19 cellular contexts compared by ENCODE assay signal in genomic region chr2:29066989-29067605, GRCh38. TPM values are rescaled to one million over a fixed set of nuclear protein-coding genes. Genes with fewer than 3 reads are reported as not detected.
DNase-seq lines count a peak whose midpoint lies in the region; ATAC-seq and TF ChIP-seq lines count a peak whose summit lies in the region.
"Had no signal": no experiment of that assay in that cellular context is flagged by ENCODE, and none has a peak within 500 bp of the region (broad histone marks: within the 10 kb centered on the region; RNA-seq: fewer than 3 reads in every experiment).

No MANE protein-coding gene starts in this region.

- intact Hi-C loops in body of pancreas (cut with DNase I), result no loop called here

- no peaks in the 10 kb centered on the region for H3K79me2 ChIP-seq in GM23338 (replicated peaks; ENCODE audit: insufficient read depth)

- H3K9me2 ChIP-seq in GM23338 (ENCODE audit: insufficient read depth), result no peaks in the 10 kb centered on the region

- H4K20me1 ChIP-seq in GM23338 (replicated peaks; ENCODE audit: insufficient read depth), result no peaks in the 10 kb centered on the region

- H2AFZ ChIP-seq in GM23338, result no peak overlapping the region

- H3K4me3 Mint-ChIP-seq in GM23338, result no peak overlapping the region
- H3K4me3 Mint-ChIP-seq: activated CD4-positive, alpha-beta memory T cell treated with anti-CD3 and anti-CD28 coated beads, Interleukin-2, amount 10 ng/mL, durations not matched to agents 7 days and 5 days; activated naive CD4-positive, alpha-beta T cell treated with anti-CD3 and anti-CD28 coated beads, Interleukin-2, amount 10 ng/mL, durations not matched to agents 7 days and 5 days; activated T-cell treated with anti-CD3 and anti-CD28 coated beads, Interleukin-2, amount 50 U/mL, for 4 hours had no signal

- peaks cover 17% of the 10 kb centered on the region for H3K4me1 Mint-ChIP-seq in GM23338
- H3K4me1 Mint-ChIP-seq: activated CD4-positive, alpha-beta memory T cell treated with anti-CD3 and anti-CD28 coated beads, Interleukin-2, amount 10 ng/mL, durations not matched to agents 7 days and 5 days; activated naive CD4-positive, alpha-beta T cell treated with anti-CD3 and anti-CD28 coated beads, Interleukin-2, amount 10 ng/mL, durations not matched to agents 7 days and 5 days had no signal

- H3K4me2 ChIP-seq in GM23338, result no peak overlapping the region

- peak; percentile 24 for DNase-seq in HCEC 1CT
- peak; percentile 73 to 91 (median 86) for DNase-seq in body of pancreas
- DNase-seq in islet precursor cell, result peak; percentile 30
- DNase-seq in tibial nerve (ENCODE audit: low spot score in 2 of 2), result no peak
- no peak for DNase-seq in GM23338 (ENCODE audit: low spot score)
- DNase-seq in NCI-H446 (lab: John Stamatoyannopoulos, UW), result no peak
- DNase-seq: activated CD4-positive, alpha-beta memory T cell treated with anti-CD3 and anti-CD28 coated beads, Interleukin-2, amount 10 ng/mL, durations not matched to agents 7 days and 5 days; activated naive CD4-positive, alpha-beta T cell treated with anti-CD3 and anti-CD28 coated beads, Interleukin-2, amount 10 ng/mL, durations not matched to agents 7 days and 5 days; activated T-cell treated with anti-CD3 and anti-CD28 coated beads, Interleukin-2, amount 50 U/mL, for 4 hours; left cardiac atrium; midbrain; NCI-H2171 treated with DMSO at 0.1 percent for 48 hours; T-helper 2 cell had no signal

- no peaks in the 10 kb centered on the region for H3F3A ChIP-seq in GM23338 (replicated peaks; ENCODE audit: low read depth)

- peaks cover 7% of the 10 kb centered on the region for H3K27me3 Mint-ChIP-seq in GM23338 (ENCODE audit: insufficient read depth, low read depth, poor library complexity)
- H3K27me3 Mint-ChIP-seq: activated CD4-positive, alpha-beta memory T cell treated with anti-CD3 and anti-CD28 coated beads, Interleukin-2, amount 10 ng/mL, durations not matched to agents 7 days and 5 days had no signal

- peak; percentile 80 for ATAC-seq in body of pancreas
- ATAC-seq in GM23338, result no peak
- no peak for ATAC-seq in HG02678 (IDR thresholded peaks at IDR 0.05; ENCODE audit: unreplicated experiment)
- ATAC-seq: activated T-cell treated with anti-CD3 and anti-CD28 coated beads, Interleukin-2, amount 50 U/mL, for 4 hours had no signal

- H3K9me3 Mint-ChIP-seq in GM23338, result no peaks in the 10 kb centered on the region
- H3K9me3 Mint-ChIP-seq: activated CD4-positive, alpha-beta memory T cell treated with anti-CD3 and anti-CD28 coated beads, Interleukin-2, amount 10 ng/mL, durations not matched to agents 7 days and 5 days; activated naive CD4-positive, alpha-beta T cell treated with anti-CD3 and anti-CD28 coated beads, Interleukin-2, amount 10 ng/mL, durations not matched to agents 7 days and 5 days; activated T-cell treated with anti-CD3 and anti-CD28 coated beads, Interleukin-2, amount 50 U/mL, for 4 hours had no signal

- TF ChIP-seq CTCF in body of pancreas (IDR thresholded peaks at IDR 0.05), result no peak
- no peak for TF ChIP-seq CTCF in tibial nerve (IDR thresholded peaks at IDR 0.05)
- TF ChIP-seq CTCF in GM23338 (conservative IDR thresholded peaks at IDR 0.05; ENCODE audit: low read depth in 2 of 2), result no peak

- H3K27me3 ChIP-seq in body of pancreas, result no peaks in the 10 kb centered on the region
- no peaks in the 10 kb centered on the region for H3K27me3 ChIP-seq in tibial nerve
- no peaks in the 10 kb centered on the region for H3K27me3 ChIP-seq in GM23338 (ENCODE audit: insufficient read depth)

- H3K4me3 ChIP-seq in body of pancreas (no peak overlapping the region), tibial nerve (no peak overlapping the region), GM23338 (no peak overlapping the region)
- H3K4me3 ChIP-seq: coronary artery had no signal

- no peaks in the 10 kb centered on the region for H3K9me3 ChIP-seq in body of pancreas
- no peaks in the 10 kb centered on the region for H3K9me3 ChIP-seq in tibial nerve

- TF ChIP-seq EP300 in tibial nerve (IDR thresholded peaks at IDR 0.05), result no peak

- H3K36me3 Mint-ChIP-seq in GM23338 (ENCODE audit: low read depth), result no peaks in the 10 kb centered on the region
- H3K36me3 Mint-ChIP-seq: activated naive CD4-positive, alpha-beta T cell treated with anti-CD3 and anti-CD28 coated beads, Interleukin-2, amount 10 ng/mL, durations not matched to agents 7 days and 5 days had no signal

- H3K4me1 ChIP-seq in body of pancreas (peaks cover 26% of the 10 kb centered on the region), tibial nerve (peaks cover 4 to 61% (median 48%) of the 10 kb centered on the region in 4 donors), GM23338 (ENCODE audit: insufficient read depth) (no peaks in the 10 kb centered on the region; the same call in 1 of the 2 replicates)

- no peak overlapping the region for H3K27ac Mint-ChIP-seq in GM23338
- H3K27ac Mint-ChIP-seq: activated CD4-positive, alpha-beta memory T cell treated with anti-CD3 and anti-CD28 coated beads, Interleukin-2, amount 10 ng/mL, durations not matched to agents 7 days and 5 days; activated naive CD4-positive, alpha-beta T cell treated with anti-CD3 and anti-CD28 coated beads, Interleukin-2, amount 10 ng/mL, durations not matched to agents 7 days and 5 days had no signal

- no peak for TF ChIP-seq POLR2A in body of pancreas (IDR thresholded peaks at IDR 0.05)
- no peak for TF ChIP-seq POLR2A in tibial nerve (IDR thresholded peaks at IDR 0.05)

- WGBS in body of pancreas, 2 donors, result 19 to 39% methylated on average over 4 to 7 of the region's 7 CpGs
- 70 to 71% methylated on average over 7 of the region's 7 CpGs for WGBS in tibial nerve, 2 donors

- H3K36me3 ChIP-seq in body of pancreas (replicated peaks in 1 of 2; ENCODE audit: insufficient read depth in 1 of 2, low read depth in 2 of 2) (no peaks in the 10 kb centered on the region), tibial nerve (no peaks in the 10 kb centered on the region), GM23338 (ENCODE audit: insufficient read depth) (no peaks in the 10 kb centered on the region)

- peak overlapping the region; percentile 11 to 39 (median 34) for H3K27ac ChIP-seq in body of pancreas
- H3K27ac ChIP-seq in tibial nerve, result peak overlapping the region; percentile 76 to 98 (median 93)
- H3K27ac ChIP-seq in GM23338 (ENCODE audit: low read depth), result no peak overlapping the region

RNA-seq across cellular contexts. Expression of gene PCARE, which starts 7.2 kb away (rescaled TPM):
- not detected for total RNA-seq in body of pancreas
- total RNA-seq in tibial nerve, result under 1 TPM; 0.20 to 0.30 (median 0.21) TPM
- not detected in 2 replicates for total RNA-seq in GM23338 (2014; rRNA removed; shearing (Covaris generic))
- polyA plus RNA-seq in GM23338 (2016; fragmentation: Nextera tagmentation; extraction: Ambion mirVana), result not detected in 2 replicates
- total RNA-seq: activated CD4-positive, alpha-beta memory T cell treated with anti-CD3 and anti-CD28 coated beads, Interleukin-2, amount 10 ng/mL, durations not matched to agents 7 days and 5 days; activated T-cell treated with anti-CD3 and anti-CD28 coated beads, Interleukin-2, amount 50 U/mL, for 4 hours; endothelial cell of umbilical vein; H1; M059J; OCI-LY7 had no signal
- polyA plus RNA-seq: endothelial cell of umbilical vein, H1 had no signal

RNA-seq across cellular contexts. Expression of gene CLIP4, which starts 48.1 kb away (rescaled TPM):
- total RNA-seq in body of pancreas (10 to 100 TPM; 17.5 to 19.7 TPM), tibial nerve (10 to 100 TPM; 71.4 to 98.6 (median 91.2) TPM)
- total RNA-seq in GM23338 (2014; rRNA removed; shearing (Covaris generic)), result 0.14 TPM in 1 of 2 replicates, not detected in the other
- polyA plus RNA-seq in GM23338 (2016; fragmentation: Nextera tagmentation; extraction: Ambion mirVana), result 0.06 TPM in 1 of 2 replicates, not detected in the other
- total RNA-seq: OCI-LY7 had no signal

Comparison
In these comparisons a context has a peak if more than half of its experiments do, and no peak if none do; other contexts are left out.
1. DNase-seq: peak in HCEC 1CT (single experiment), body of pancreas (4 of 4) and islet precursor cell (single experiment); none in tibial nerve (0 of 2), GM23338 (single experiment) and NCI-H446 (0 of 2).
2. RNA of gene CLIP4, which starts 48.1 kb away (total RNA-seq): 71.4 to 98.6 TPM in tibial nerve and 17.5 to 19.7 TPM in body of pancreas; 0.14 TPM in GM23338; every median in the first group is over 10 times any median in the second.